12 cellular contexts compared by ENCODE assay signal in genomic region chr14:101889898-101890297, GRCh38.
DNase-seq lines count a peak whose midpoint lies in the region; ATAC-seq and TF ChIP-seq lines count a peak whose summit lies in the region.
"Had no signal": no experiment of that assay in that cellular context is flagged by ENCODE, and none has a peak within 500 bp of the region (broad histone marks: within the 10 kb centered on the region; RNA-seq: fewer than 3 reads in every experiment).

No MANE protein-coding gene starts in this region.

- CTCF ChIA-PET in activated CD4-positive, alpha-beta memory T cell treated with anti-CD3 and anti-CD28 coated beads for 36 hours (lab: Charles Lee), result interaction anchor here (0.6 kb wide), 1 partner anchor 30 kb away, joined by 3 read pairs; no protein-coding TSS in a partner anchor
- CTCF ChIA-PET in activated CD4-positive, alpha-beta memory T cell treated with anti-CD3 and anti-CD28 coated beads, Interleukin-2, amount 10 ng/mL, durations not matched to agents 7 days and 5 days (lab: Charles Lee), result interaction anchor here (2.8 kb wide), 1 partner anchor 119 kb away, joined by 10 read pairs; no protein-coding TSS in a partner anchor

- POLR2A ChIA-PET in activated CD4-positive, alpha-beta memory T cell treated with anti-CD3 and anti-CD28 coated beads for 36 hours (lab: Charles Lee), result no interaction called here
- POLR2A ChIA-PET in activated CD4-positive, alpha-beta memory T cell treated with anti-CD3 and anti-CD28 coated beads, Interleukin-2, amount 10 ng/mL, durations not matched to agents 7 days and 5 days (lab: Charles Lee), result no interaction called here

- no peaks in the 10 kb centered on the region for H3K9me3 Mint-ChIP-seq in activated CD4-positive, alpha-beta memory T cell treated with anti-CD3 and anti-CD28 coated beads for 36 hours
- no peaks in the 10 kb centered on the region for H3K9me3 Mint-ChIP-seq in activated CD4-positive, alpha-beta memory T cell treated with anti-CD3 and anti-CD28 coated beads, Interleukin-2, amount 10 ng/mL, durations not matched to agents 7 days and 5 days
- H3K9me3 Mint-ChIP-seq: activated T-helper 1 cell treated with anti-CD3 and anti-CD28 coated beads, Interleukin-12 subunit alpha, Interleukin-12 subunit beta, Interleukin-2, Interleukin-4 antibody, amounts not matched to agents 30 ng/mL and 10 ng/mL and 1 ng/mL, durations not matched to agents 14 hours and 24 hours and 36 hours had no signal

- peak overlapping the region; percentile 36 for H3K27ac Mint-ChIP-seq in activated CD4-positive, alpha-beta memory T cell treated with anti-CD3 and anti-CD28 coated beads for 36 hours
- H3K27ac Mint-ChIP-seq in activated CD4-positive, alpha-beta memory T cell treated with anti-CD3 and anti-CD28 coated beads, Interleukin-2, amount 10 ng/mL, durations not matched to agents 7 days and 5 days, result no peak overlapping the region
- H3K27ac Mint-ChIP-seq: progenitor cell of endocrine pancreas had no signal

- no peaks in the 10 kb centered on the region for H3K27me3 Mint-ChIP-seq in activated CD4-positive, alpha-beta memory T cell treated with anti-CD3 and anti-CD28 coated beads for 36 hours
- no peaks in the 10 kb centered on the region for H3K27me3 Mint-ChIP-seq in activated CD4-positive, alpha-beta memory T cell treated with anti-CD3 and anti-CD28 coated beads, Interleukin-2, amount 10 ng/mL, durations not matched to agents 7 days and 5 days
- H3K27me3 Mint-ChIP-seq: progenitor cell of endocrine pancreas had no signal

- DNase-seq in activated CD4-positive, alpha-beta memory T cell treated with anti-CD3 and anti-CD28 coated beads for 36 hours, result no peak
- no peak for DNase-seq in activated CD4-positive, alpha-beta memory T cell treated with anti-CD3 and anti-CD28 coated beads, Interleukin-2, amount 10 ng/mL, durations not matched to agents 7 days and 5 days
- DNase-seq in NCI-H1694 (lab: John Stamatoyannopoulos, UW) (peak; percentile 60), dermis blood vessel endothelial cell (peak; percentile 29), pons (ENCODE audit: low spot score) (peak; percentile 49), omental fat pad (ENCODE audit: low spot score) (no peak)
- DNase-seq in activated naive CD4-positive, alpha-beta T cell treated with Interleukin-2 at 50 U/mL for 16 hours, result no peak
- DNase-seq: H7, NCI-H446 had no signal

- H3K4me3 Mint-ChIP-seq in activated CD4-positive, alpha-beta memory T cell treated with anti-CD3 and anti-CD28 coated beads for 36 hours, result no peak overlapping the region
- no peak overlapping the region for H3K4me3 Mint-ChIP-seq in activated CD4-positive, alpha-beta memory T cell treated with anti-CD3 and anti-CD28 coated beads, Interleukin-2, amount 10 ng/mL, durations not matched to agents 7 days and 5 days
- H3K4me3 Mint-ChIP-seq: activated T-helper 1 cell treated with anti-CD3 and anti-CD28 coated beads, Interleukin-12 subunit alpha, Interleukin-12 subunit beta, Interleukin-2, Interleukin-4 antibody, amounts not matched to agents 30 ng/mL and 10 ng/mL and 1 ng/mL, durations not matched to agents 14 hours and 24 hours and 36 hours had no signal

- ATAC-seq in omental fat pad (ENCODE audit: low FRiP score), result no peak
- ATAC-seq in GM21786 (IDR thresholded peaks at IDR 0.05; ENCODE audit: unreplicated experiment), result no peak

- TF ChIP-seq CTCF in omental fat pad (IDR thresholded peaks at IDR 0.05), result no peak

- H3K36me3 Mint-ChIP-seq in activated CD4-positive, alpha-beta memory T cell treated with anti-CD3 and anti-CD28 coated beads for 36 hours, result peaks cover 36% of the 10 kb centered on the region
- H3K36me3 Mint-ChIP-seq in activated CD4-positive, alpha-beta memory T cell treated with anti-CD3 and anti-CD28 coated beads, Interleukin-2, amount 10 ng/mL, durations not matched to agents 7 days and 5 days (ENCODE audit: low read depth), result peaks cover 60% of the 10 kb centered on the region

- intact Hi-C loops in activated CD4-positive, alpha-beta memory T cell treated with anti-CD3 and anti-CD28 coated beads for 36 hours (cut with micrococcal nuclease), result no loop called here

- no peaks in the 10 kb centered on the region for H3K4me1 Mint-ChIP-seq in activated CD4-positive, alpha-beta memory T cell treated with anti-CD3 and anti-CD28 coated beads for 36 hours (ENCODE audit: low read depth)
- no peaks in the 10 kb centered on the region for H3K4me1 Mint-ChIP-seq in activated CD4-positive, alpha-beta memory T cell treated with anti-CD3 and anti-CD28 coated beads, Interleukin-2, amount 10 ng/mL, durations not matched to agents 7 days and 5 days

Comparison
In these comparisons a context has a peak if more than half of its experiments do, and no peak if none do; other contexts are left out.
1. DNase-seq: peak in NCI-H1694 (single experiment), dermis blood vessel endothelial cell (single experiment) and pons (single experiment); none in activated CD4-positive, alpha-beta memory T cell treated with anti-CD3 and anti-CD28 coated beads for 36 hours (single experiment), activated CD4-positive, alpha-beta memory T cell treated with anti-CD3 and anti-CD28 coated beads, Interleukin-2, amount 10 ng/mL, durations not matched to agents 7 days and 5 days (single experiment), omental fat pad (single experiment) and activated naive CD4-positive, alpha-beta T cell treated with Interleukin-2 at 50 U/mL for 16 hours (single experiment).